ENCODE assay signal across 1 cellular context in genomic region chr12:124684971-124685688, GRCh38.
TF ChIP-seq lines count a peak whose summit lies in the region.

No MANE protein-coding gene starts in this region.

TF ChIP-seq in HepG2, 621 proteins besides CTCF, POLR2A, EP300 and RAD21 (continued from another document):
- no peak for TF ChIP-seq MLXIP (CRISPR knock-in tag; IDR thresholded peaks at IDR 0.05; ENCODE audit: borderline replicate concordance)
